In the genomic region with DNA sequence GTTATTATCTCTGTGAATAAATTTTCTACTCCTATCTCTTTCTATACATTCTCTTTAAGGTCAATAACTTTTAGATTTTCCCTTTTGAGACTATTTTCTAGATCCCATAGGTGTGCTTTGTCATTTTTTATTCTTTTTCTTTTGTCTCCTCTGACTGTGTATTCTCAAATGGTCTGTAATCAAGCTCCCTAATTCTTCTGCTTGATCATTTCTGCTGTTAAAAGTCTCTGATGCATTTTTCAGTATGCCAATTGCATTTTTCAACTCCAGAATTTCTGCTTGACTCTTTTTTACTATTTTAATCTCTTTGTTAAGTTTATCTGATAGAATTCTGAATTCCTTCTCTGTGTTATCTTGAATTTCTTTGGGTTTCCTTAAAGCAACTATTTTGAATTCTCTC, we compare ENCODE assay signal across 8 cellular contexts.
"Had no signal": no experiment of that assay in that cellular context is flagged by ENCODE, and none has a peak within 500 bp of the region (broad histone marks: within the 10 kb centered on the region; RNA-seq: fewer than 3 reads in every experiment).

No MANE protein-coding gene starts in this region.

- H3K4me2 ChIP-seq: GM23338 had no signal

- H2AFZ ChIP-seq: GM23338 had no signal

- FAIRE-seq: H1, H54, HTR-8/SVneo had no signal

- ATAC-seq: GM23338 had no signal

- DNase-seq: H9, HCEC 1CT, Kasumi-1, KG1 had no signal

- H3K4me3 ChIP-seq: GM23338 had no signal
